In the genomic region with DNA sequence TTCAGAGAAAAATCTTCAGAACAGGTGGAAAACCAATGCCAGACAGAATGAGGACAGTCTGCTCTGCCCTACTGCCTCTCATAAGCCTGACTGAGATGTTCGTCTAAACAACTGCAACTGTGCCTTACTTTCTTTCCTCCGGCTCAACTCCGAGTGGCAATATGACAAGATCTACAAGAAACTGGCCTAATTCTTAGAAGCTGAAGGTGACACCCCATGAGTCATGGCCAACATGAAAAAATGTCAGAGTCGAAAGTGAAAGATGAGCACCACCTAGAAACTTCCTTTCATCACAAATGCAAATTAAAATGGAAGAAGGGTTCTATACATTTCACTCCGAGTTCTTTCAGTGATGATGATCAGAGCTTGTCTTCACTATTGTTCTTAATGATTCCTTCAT, we compare ENCODE assay signal across 1 cellular context.
TF ChIP-seq lines count a peak whose summit lies in the region.

No MANE protein-coding gene starts in this region.

TF ChIP-seq in GM23338, 12 proteins besides CTCF, POLR2A, EP300 and RAD21:
- TF ChIP-seq, protein P1, sequence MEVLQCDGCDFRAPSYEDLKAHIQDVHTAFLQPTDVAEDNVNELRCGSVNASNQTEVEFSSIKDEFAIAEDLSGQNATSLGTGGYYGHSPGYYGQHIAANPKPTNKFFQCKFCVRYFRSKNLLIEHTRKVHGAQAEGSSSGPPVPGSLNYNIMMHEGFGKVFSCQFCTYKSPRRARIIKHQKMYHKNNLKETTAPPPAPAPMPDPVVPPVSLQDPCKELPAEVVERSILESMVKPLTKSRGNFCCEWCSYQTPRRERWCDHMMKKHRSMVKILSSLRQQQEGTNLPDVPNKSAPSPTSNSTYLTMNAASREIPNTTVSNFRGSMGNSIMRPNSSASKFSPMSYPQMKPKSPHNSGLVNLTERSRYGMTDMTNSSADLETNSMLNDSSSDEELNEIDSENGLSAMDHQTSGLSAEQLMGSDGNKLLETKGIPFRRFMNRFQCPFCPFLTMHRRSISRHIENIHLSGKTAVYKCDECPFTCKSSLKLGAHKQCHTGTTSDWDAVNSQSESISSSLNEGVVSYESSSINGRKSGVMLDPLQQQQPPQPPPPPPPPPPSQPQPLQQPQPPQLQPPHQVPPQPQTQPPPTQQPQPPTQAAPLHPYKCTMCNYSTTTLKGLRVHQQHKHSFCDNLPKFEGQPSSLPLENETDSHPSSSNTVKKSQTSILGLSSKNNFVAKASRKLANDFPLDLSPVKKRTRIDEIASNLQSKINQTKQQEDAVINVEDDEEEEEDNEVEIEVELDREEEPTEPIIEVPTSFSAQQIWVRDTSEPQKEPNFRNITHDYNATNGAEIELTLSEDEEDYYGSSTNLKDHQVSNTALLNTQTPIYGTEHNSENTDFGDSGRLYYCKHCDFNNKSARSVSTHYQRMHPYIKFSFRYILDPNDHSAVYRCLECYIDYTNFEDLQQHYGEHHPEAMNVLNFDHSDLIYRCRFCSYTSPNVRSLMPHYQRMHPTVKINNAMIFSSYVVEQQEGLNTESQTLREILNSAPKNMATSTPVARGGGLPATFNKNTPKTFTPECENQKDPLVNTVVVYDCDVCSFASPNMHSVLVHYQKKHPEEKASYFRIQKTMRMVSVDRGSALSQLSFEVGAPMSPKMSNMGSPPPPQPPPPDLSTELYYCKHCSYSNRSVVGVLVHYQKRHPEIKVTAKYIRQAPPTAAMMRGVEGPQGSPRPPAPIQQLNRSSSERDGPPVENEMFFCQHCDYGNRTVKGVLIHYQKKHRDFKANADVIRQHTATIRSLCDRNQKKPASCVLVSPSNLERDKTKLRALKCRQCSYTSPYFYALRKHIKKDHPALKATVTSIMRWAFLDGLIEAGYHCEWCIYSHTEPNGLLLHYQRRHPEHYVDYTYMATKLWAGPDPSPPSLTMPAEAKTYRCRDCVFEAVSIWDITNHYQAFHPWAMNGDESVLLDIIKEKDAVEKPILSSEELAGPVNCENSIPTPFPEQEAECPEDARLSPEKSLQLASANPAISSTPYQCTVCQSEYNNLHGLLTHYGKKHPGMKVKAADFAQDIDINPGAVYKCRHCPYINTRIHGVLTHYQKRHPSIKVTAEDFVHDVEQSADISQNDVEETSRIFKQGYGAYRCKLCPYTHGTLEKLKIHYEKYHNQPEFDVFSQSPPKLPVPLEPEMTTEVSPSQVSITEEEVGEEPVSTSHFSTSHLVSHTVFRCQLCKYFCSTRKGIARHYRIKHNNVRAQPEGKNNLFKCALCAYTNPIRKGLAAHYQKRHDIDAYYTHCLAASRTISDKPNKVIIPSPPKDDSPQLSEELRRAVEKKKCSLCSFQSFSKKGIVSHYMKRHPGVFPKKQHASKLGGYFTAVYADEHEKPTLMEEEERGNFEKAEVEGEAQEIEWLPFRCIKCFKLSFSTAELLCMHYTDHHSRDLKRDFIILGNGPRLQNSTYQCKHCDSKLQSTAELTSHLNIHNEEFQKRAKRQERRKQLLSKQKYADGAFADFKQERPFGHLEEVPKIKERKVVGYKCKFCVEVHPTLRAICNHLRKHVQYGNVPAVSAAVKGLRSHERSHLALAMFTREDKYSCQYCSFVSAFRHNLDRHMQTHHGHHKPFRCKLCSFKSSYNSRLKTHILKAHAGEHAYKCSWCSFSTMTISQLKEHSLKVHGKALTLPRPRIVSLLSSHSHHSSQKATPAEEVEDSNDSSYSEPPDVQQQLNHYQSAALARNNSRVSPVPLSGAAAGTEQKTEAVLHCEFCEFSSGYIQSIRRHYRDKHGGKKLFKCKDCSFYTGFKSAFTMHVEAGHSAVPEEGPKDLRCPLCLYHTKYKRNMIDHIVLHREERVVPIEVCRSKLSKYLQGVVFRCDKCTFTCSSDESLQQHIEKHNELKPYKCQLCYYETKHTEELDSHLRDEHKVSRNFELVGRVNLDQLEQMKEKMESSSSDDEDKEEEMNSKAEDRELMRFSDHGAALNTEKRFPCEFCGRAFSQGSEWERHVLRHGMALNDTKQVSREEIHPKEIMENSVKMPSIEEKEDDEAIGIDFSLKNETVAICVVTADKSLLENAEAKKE (CRISPR knock-in tag; IDR thresholded peaks at IDR 0.05) = no peak
- no peak for TF ChIP-seq NANOG (IDR thresholded peaks at IDR 0.05; ENCODE audit: borderline replicate concordance)
- no peak for TF ChIP-seq JUNB (IDR thresholded peaks at IDR 0.05; ENCODE audit: unreplicated experiment)
- TF ChIP-seq CREB1 (CRISPR knock-in tag; IDR thresholded peaks at IDR 0.05; ENCODE audit: low read depth) = no peak
- TF ChIP-seq, protein P2, sequence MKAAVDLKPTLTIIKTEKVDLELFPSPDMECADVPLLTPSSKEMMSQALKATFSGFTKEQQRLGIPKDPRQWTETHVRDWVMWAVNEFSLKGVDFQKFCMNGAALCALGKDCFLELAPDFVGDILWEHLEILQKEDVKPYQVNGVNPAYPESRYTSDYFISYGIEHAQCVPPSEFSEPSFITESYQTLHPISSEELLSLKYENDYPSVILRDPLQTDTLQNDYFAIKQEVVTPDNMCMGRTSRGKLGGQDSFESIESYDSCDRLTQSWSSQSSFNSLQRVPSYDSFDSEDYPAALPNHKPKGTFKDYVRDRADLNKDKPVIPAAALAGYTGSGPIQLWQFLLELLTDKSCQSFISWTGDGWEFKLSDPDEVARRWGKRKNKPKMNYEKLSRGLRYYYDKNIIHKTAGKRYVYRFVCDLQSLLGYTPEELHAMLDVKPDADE (IDR thresholded peaks at IDR 0.05) = no peak
